In genomic region chr11:64165842-64166635, GRCh38 we compare ENCODE assay signal across 8 cellular contexts. TPM values are rescaled to one million over a fixed set of nuclear protein-coding genes. Genes with fewer than 3 reads are reported as not detected.
DNase-seq lines count a peak whose midpoint lies in the region; ATAC-seq and TF ChIP-seq lines count a peak whose summit lies in the region.

Gene MACROD1 (minus strand): TSS chr11:64166113. CDS start chr11:64165994, 119 bp downstream.

- peak within 1 kb of the TSS; percentile 46 to 76 for H3K27ac Mint-ChIP-seq in T-cell

- peak within 1 kb of the TSS; percentile 84 to 88 (median 88) for H3K4me3 Mint-ChIP-seq in T-cell

- POLR2A ChIA-PET in T-cell (lab: Charles Lee), result no interaction called here

- H3K27me3 ChIP-seq in left ventricle myocardium inferior (ENCODE audit: low read depth) (no peaks in the 10 kb centered on the region), psoas muscle (ENCODE audit: insufficient read depth in 3 of 3, low read length in 2 of 3) (no peaks in the 10 kb centered on the region)

- H3K9me3 Mint-ChIP-seq in T-cell, result no peaks in the 10 kb centered on the region

- H3K4me1 ChIP-seq in left ventricle myocardium inferior (peaks cover 34% of the 10 kb centered on the region), psoas muscle (peaks cover 14% of the 10 kb centered on the region), urinary bladder (ENCODE audit: insufficient read depth) (no peaks in the 10 kb centered on the region)

- peak; percentile 74 for ATAC-seq in HG02610 (IDR thresholded peaks at IDR 0.05; ENCODE audit: unreplicated experiment)
- peak; percentile 95 to 98 (median 96) for ATAC-seq in T-cell (replicated peaks in 1 of 4)
- peak; percentile 81 to 83 (median 82) for ATAC-seq in psoas muscle

- H3K36me3 ChIP-seq in left ventricle myocardium inferior, result no peaks in the 10 kb centered on the region
- peaks cover 0 to 3% of the 10 kb centered on the region in 2 donors for H3K36me3 ChIP-seq in psoas muscle (ENCODE audit: insufficient read depth in 1 of 2, low read depth in 1 of 2)
- no peaks in the 10 kb centered on the region for H3K36me3 ChIP-seq in urinary bladder (ENCODE audit: insufficient read depth)

- DNase-seq in GF-D8 (lab: John Stamatoyannopoulos, UW) (peak; percentile 72), NCI-H1105 treated with DMSO at 0.1 percent for 48 hours (lab: John Stamatoyannopoulos, UW) (peak; percentile 82), T-cell (peak; percentile 32 to 76 (median 60)), amniotic epithelial cell (ENCODE audit: low read depth) (peak; percentile 57), left ventricle myocardium inferior (peak; percentile 91), psoas muscle (peak; percentile 93 to 96)

- no peaks in the 10 kb centered on the region for H3K9me3 ChIP-seq in left ventricle myocardium inferior (replicated peaks)
- H3K9me3 ChIP-seq in psoas muscle, result no peaks in the 10 kb centered on the region

- H3K4me1 Mint-ChIP-seq in T-cell, result peaks cover 6 to 14% (median 8%) of the 10 kb centered on the region in 3 donors

- H3K27ac ChIP-seq in left ventricle myocardium inferior (replicated peaks), result peak within 1 kb of the TSS; percentile 92
- H3K27ac ChIP-seq in psoas muscle, result peak within 1 kb of the TSS; percentile 98
- peak within 1 kb of the TSS; percentile 88 for H3K27ac ChIP-seq in urinary bladder (ENCODE audit: low read depth)

- H3K27me3 Mint-ChIP-seq in T-cell, result no peaks in the 10 kb centered on the region

- WGBS in psoas muscle, 3 donors, result 1 to 2% (median 1%) methylated on average over 45 to 92 of the region's 92 CpGs
- under 1% methylated on average over 92 of the region's 92 CpGs for WGBS in urinary bladder

- CTCF ChIA-PET in T-cell (lab: Charles Lee), result no interaction called here

- H3K36me3 Mint-ChIP-seq in T-cell, result no peaks in the 10 kb centered on the region

- H3K4me3 ChIP-seq in left ventricle myocardium inferior (peak within 1 kb of the TSS; percentile 90), psoas muscle (peak within 1 kb of the TSS; percentile 87), urinary bladder (ENCODE audit: low read depth, low read length) (peak within 1 kb of the TSS; percentile 93)

- TF ChIP-seq CTCF in left ventricle myocardium inferior (IDR thresholded peaks at IDR 0.05; ENCODE audit: borderline replicate concordance), result no peak
- no peak for TF ChIP-seq CTCF in psoas muscle (IDR thresholded peaks at IDR 0.05)

- intact Hi-C loops in left ventricle myocardium inferior (cut with micrococcal nuclease) (no loop called here), psoas muscle (cut with DNase I) (loop anchor here in 1 of 2 donors (2.0 kb wide), 1 partner anchor 15 kb away; no protein-coding TSS in a partner anchor)

RNA-seq across cellular contexts. Expression of gene MACROD1, which starts in this region (rescaled TPM):
- total RNA-seq in T-cell (10 to 100 TPM in 3 of 5 donors, 1 to 10 TPM in 2; 6.0 to 14.8 (median 10.4) TPM), left ventricle myocardium inferior (127 TPM), psoas muscle (100 to 1,000 TPM; 151 to 206 (median 182) TPM), urinary bladder (9.8 TPM)
- polyA plus RNA-seq in psoas muscle (100 to 1,000 TPM; 147 to 281 (median 177) TPM), urinary bladder (25.1 TPM)

Comparison
In these comparisons a context has a peak if more than half of its experiments do, and no peak if none do; other contexts are left out.
1. Peak in every context shown above with its lines: DNase-seq, ATAC-seq, H3K4me3 ChIP-seq and H3K27ac ChIP-seq.